Comparison of ENCODE assay signal across 29 cellular contexts in the genomic region with DNA sequence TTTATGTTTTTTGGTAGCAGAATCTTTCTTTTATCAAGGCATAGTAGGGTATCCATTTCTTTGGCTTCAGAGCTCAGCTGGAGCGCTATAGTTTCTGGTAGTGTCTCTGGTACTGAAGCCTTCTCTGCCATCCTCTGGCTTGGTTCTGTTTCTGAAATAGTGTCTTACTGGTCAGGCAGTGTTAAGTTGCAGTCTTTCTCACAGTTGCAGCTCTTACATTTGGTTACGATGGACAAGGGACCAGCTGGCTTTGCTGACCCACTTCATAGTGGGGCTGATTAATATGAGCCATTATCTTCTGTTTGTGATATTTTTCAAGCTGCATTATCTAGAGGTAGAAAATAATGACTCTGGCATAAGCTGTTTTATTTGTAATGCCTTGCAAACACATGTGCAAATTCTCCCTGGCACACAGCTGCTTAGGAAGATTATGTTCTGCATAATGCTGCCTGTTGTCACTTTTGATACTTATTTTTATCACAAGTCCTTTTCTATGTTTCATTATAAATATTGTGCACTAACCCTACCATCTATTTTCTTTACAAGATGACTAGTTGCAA.
DNase-seq lines count a peak whose midpoint lies in the region; ATAC-seq and TF ChIP-seq lines count a peak whose summit lies in the region.
"Had no signal": no experiment of that assay in that cellular context is flagged by ENCODE, and none has a peak within 500 bp of the region (broad histone marks: within the 10 kb centered on the region; RNA-seq: fewer than 3 reads in every experiment).

No MANE protein-coding gene starts in this region.

- no peaks in the 10 kb centered on the region for H3K79me2 ChIP-seq in SK-N-SH (ENCODE audit: insufficient read depth)

- H3K27ac ChIP-seq in SK-N-SH (ENCODE audit: low read depth in 2 of 2, low read length in 1 of 2) (peak overlapping the region in 1 of 2 experiments; percentile 90; a peak in 2 of 4 replicates), neuronal stem cell (replicated peaks; ENCODE audit: low read length) (no peak overlapping the region)
- H3K27ac ChIP-seq: breast epithelium, GM23248 had no signal

- no peaks in the 10 kb centered on the region for H3K27me3 ChIP-seq in SK-N-SH (ENCODE audit: insufficient read depth)
- no peaks in the 10 kb centered on the region for H3K27me3 ChIP-seq in neuronal stem cell (ENCODE audit: control insufficient read depth in 3 of 3, insufficient read depth in 3 of 3, low read depth in 1 of 3, low read length in 3 of 3)
- H3K27me3 ChIP-seq: BE2C, breast epithelium, tibial nerve had no signal

- POLR2A ChIA-PET in SK-N-SH (lab: Yijun Ruan, JAX): interaction anchor here (0.8 to 1.3 kb wide), 3 partner anchors 8 to 32 kb away, joined by 3 to 4 read pairs (median 3); no protein-coding TSS in a partner anchor
- POLR2A ChIA-PET in activated CD8-positive, alpha-beta T cell treated with anti-CD3 and anti-CD28 coated beads, Interleukin-2, amount 10 ng/mL, durations not matched to agents 7 days and 5 days (lab: Charles Lee): no interaction called here

- H3K4me1 ChIP-seq in SK-N-SH (ENCODE audit: control insufficient read depth in 1 of 2, insufficient read depth in 2 of 2, low read depth in 1 of 2, low read length in 1 of 2) (peaks cover 24 to 30% of the 10 kb centered on the region in 2 experiments; a peak in 3 of 4 replicates), neuronal stem cell (ENCODE audit: control insufficient read depth in 2 of 2, insufficient read depth in 1 of 2, low read depth in 1 of 2, low read length in 2 of 2) (peaks cover 16% of the 10 kb centered on the region in 2 donors)
- H3K4me1 ChIP-seq: breast epithelium had no signal

- H2AK5ac ChIP-seq in neuronal stem cell (ENCODE audit: low read depth, low read length): no peak overlapping the region

- CTCF ChIA-PET in SK-N-SH (lab: Yijun Ruan, JAX): interaction anchor here (1.0 to 2.3 kb wide), 4 partner anchors 47 to 130 kb away, joined by 3 to 7 read pairs (median 4); no protein-coding TSS in a partner anchor
- CTCF ChIA-PET in activated CD8-positive, alpha-beta T cell treated with anti-CD3 and anti-CD28 coated beads, Interleukin-2, amount 10 ng/mL, durations not matched to agents 7 days and 5 days (lab: Charles Lee): interaction anchor here (0.6 kb wide), 1 partner anchor 97 kb away, joined by 3 read pairs; no protein-coding TSS in a partner anchor

- TF ChIP-seq CTCF in SK-N-SH (IDR thresholded peaks at IDR 0.05) (no peak), nephron (IDR thresholded peaks at IDR 0.05; ENCODE audit: unreplicated experiment in 3 of 3) (no peak)

- no peak overlapping the region for H2BK5ac ChIP-seq in neuronal stem cell (ENCODE audit: low read length)

- H3K14ac ChIP-seq in neuronal stem cell (ENCODE audit: low read length): no peak overlapping the region

- H3K27ac Mint-ChIP-seq in nephron: peak overlapping the region; percentile 11 to 74 (median 17)
- H3K27ac Mint-ChIP-seq in activated CD8-positive, alpha-beta T cell treated with anti-CD3 and anti-CD28 coated beads, Interleukin-2, amount 10 ng/mL, durations not matched to agents 7 days and 5 days: no peak overlapping the region
- H3K27ac Mint-ChIP-seq: activated naive CD8-positive, alpha-beta T cell; activated T-helper 2 cell treated with anti-CD3 and anti-CD28 coated beads, Interferon-gamma antibody, Interleukin-2, Interleukin-4, amounts not matched to agents 10 μg/mL and 5 μg/mL and 100 μg/mL, durations not matched to agents 14 hours and 24 hours and 36 hours had no signal

- H4K20me1 ChIP-seq in SK-N-SH (ENCODE audit: insufficient read depth): no peaks in the 10 kb centered on the region

- H3K36me3 Mint-ChIP-seq in nephron (ENCODE audit: low read depth): no peaks in the 10 kb centered on the region
- peaks cover 7% of the 10 kb centered on the region for H3K36me3 Mint-ChIP-seq in activated CD8-positive, alpha-beta T cell treated with anti-CD3 and anti-CD28 coated beads, Interleukin-2, amount 10 ng/mL, durations not matched to agents 7 days and 5 days (ENCODE audit: low read depth)

- no peaks in the 10 kb centered on the region for H3K9me2 ChIP-seq in SK-N-SH

- H3K23ac ChIP-seq in neuronal stem cell (ENCODE audit: low read depth, low read length, poor library complexity): no peak overlapping the region

- TF ChIP-seq EP300 in SK-N-SH (IDR thresholded peaks at IDR 0.05; ENCODE audit: borderline replicate concordance in 1 of 2, low read depth in 1 of 2, low read length in 1 of 2): peak in 1 of 2 experiments; percentile 82; a peak in 2 of 4 replicates

- no peaks in the 10 kb centered on the region for H3K79me1 ChIP-seq in neuronal stem cell (ENCODE audit: low read depth, low read length)

- no peaks in the 10 kb centered on the region for H3K9me3 Mint-ChIP-seq in nephron
- no peaks in the 10 kb centered on the region for H3K9me3 Mint-ChIP-seq in activated CD8-positive, alpha-beta T cell treated with anti-CD3 and anti-CD28 coated beads, Interleukin-2, amount 10 ng/mL, durations not matched to agents 7 days and 5 days (ENCODE audit: insufficient read depth)
- H3K9me3 Mint-ChIP-seq: activated T-helper 2 cell treated with anti-CD3 and anti-CD28 coated beads, Interferon-gamma antibody, Interleukin-2, Interleukin-4, amounts not matched to agents 10 μg/mL and 5 μg/mL and 100 μg/mL, durations not matched to agents 14 hours and 24 hours and 36 hours; CD8-positive, alpha-beta memory T cell; neural crest cell had no signal

- H3K4me3 ChIP-seq in SK-N-SH (ENCODE audit: low read depth in 2 of 2, low read length in 1 of 2) (no peak overlapping the region), neuronal stem cell (ENCODE audit: low read length in 2 of 2) (no peak overlapping the region)
- H3K4me3 ChIP-seq: breast epithelium, GM23248, tibial nerve had no signal

- H4K8ac ChIP-seq in neuronal stem cell (ENCODE audit: low read depth, low read length): no peak overlapping the region

- H3K4me2 ChIP-seq in SK-N-SH: no peak overlapping the region
- H3K4me2 ChIP-seq in neuronal stem cell (ENCODE audit: insufficient read depth, low read length, poor library complexity, severe bottlenecking): no peak overlapping the region

- no peaks in the 10 kb centered on the region for H3K27me3 Mint-ChIP-seq in nephron (ENCODE audit: low read depth)
- H3K27me3 Mint-ChIP-seq in activated CD8-positive, alpha-beta T cell treated with anti-CD3 and anti-CD28 coated beads, Interleukin-2, amount 10 ng/mL, durations not matched to agents 7 days and 5 days (ENCODE audit: low read depth): no peaks in the 10 kb centered on the region
- H3K27me3 Mint-ChIP-seq: activated naive CD8-positive, alpha-beta T cell; CD8-positive, alpha-beta memory T cell had no signal

- DNase-seq in Ammon's horn (ENCODE audit: low spot score) (peak; percentile 22), G401 (ENCODE audit: low spot score) (peak; percentile 69), SK-N-SH (peak; percentile 59), H4 (ENCODE audit: low spot score) (no peak), neuronal stem cell (ENCODE audit: low spot score) (no peak)
- DNase-seq in activated CD8-positive, alpha-beta T cell treated with anti-CD3 and anti-CD28 coated beads, Interleukin-2, amount 10 ng/mL, durations not matched to agents 7 days and 5 days: no peak
- DNase-seq: ACHN; activated CD4-positive, alpha-beta T cell treated with anti-CD3 and anti-CD28 coated beads for 4 hours; activated CD8-positive, alpha-beta memory T cell treated with anti-CD3 and anti-CD28 coated beads for 24 hours; activated T-cell treated with anti-CD3 and anti-CD28 coated beads for 4 hours; BE2C; CD8-positive, alpha-beta memory T cell; effector CD4-positive, alpha-beta T cell; GM23248; Kasumi-1; MV-4-11; NCI-H1930; NCI-H524 treated with DMSO at 0.1 percent for 48 hours; Right ventricle myocardium superior; stimulated activated CD4-positive, alpha-beta T cell treated with anti-CD3 and anti-CD28 coated beads, Interleukin-12 subunit alpha, Interleukin-12 subunit beta, amount 100 ng/mL, for 4 hours; stimulated activated CD4-positive, alpha-beta T cell treated with anti-CD3 and anti-CD28 coated beads, Interleukin-4, amount 100 ng/mL, for 1 hour had no signal

- H2BK12ac ChIP-seq in neuronal stem cell (ENCODE audit: low read length): no peak overlapping the region

- no peak overlapping the region for H2AFZ ChIP-seq in SK-N-SH (ENCODE audit: low read depth)
- H2AFZ ChIP-seq in neuronal stem cell (ENCODE audit: low read length): no peak overlapping the region
- H2AFZ ChIP-seq: GM23248 had no signal

- in situ Hi-C loops in G401 (cut with HindIII; ENCODE audit: low sequenced_read_pairs): no loop called here

- no peak overlapping the region for H2BK15ac ChIP-seq in neuronal stem cell (ENCODE audit: low read length)

- no peak overlapping the region for H3K4ac ChIP-seq in neuronal stem cell (ENCODE audit: low read length)

- H3K4me1 Mint-ChIP-seq in nephron: peaks cover 66% of the 10 kb centered on the region
- H3K4me1 Mint-ChIP-seq in activated CD8-positive, alpha-beta T cell treated with anti-CD3 and anti-CD28 coated beads, Interleukin-2, amount 10 ng/mL, durations not matched to agents 7 days and 5 days (ENCODE audit: low read depth): peaks cover 3% of the 10 kb centered on the region

- H3K9ac ChIP-seq in SK-N-SH (no peak overlapping the region), neuronal stem cell (ENCODE audit: low read depth, low read length, poor library complexity) (no peak overlapping the region)
- H3K9ac ChIP-seq: GM23248 had no signal

- H3K36me3 ChIP-seq in SK-N-SH (replicated peaks in 1 of 2; ENCODE audit: control insufficient read depth in 1 of 2, insufficient read depth in 2 of 2, low read length in 1 of 2) (no peaks in the 10 kb centered on the region), neuronal stem cell (replicated peaks in 1 of 2; ENCODE audit: control insufficient read depth in 2 of 2, insufficient read depth in 2 of 2, low read length in 2 of 2) (no peaks in the 10 kb centered on the region)
- H3K36me3 ChIP-seq: BE2C, breast epithelium had no signal

- peak overlapping the region in 1 of 3 experiments; percentile 53 for H3K4me3 Mint-ChIP-seq in nephron
- H3K4me3 Mint-ChIP-seq in activated CD8-positive, alpha-beta T cell treated with anti-CD3 and anti-CD28 coated beads, Interleukin-2, amount 10 ng/mL, durations not matched to agents 7 days and 5 days: no peak overlapping the region
- H3K4me3 Mint-ChIP-seq: activated naive CD8-positive, alpha-beta T cell; CD8-positive, alpha-beta memory T cell; neural crest cell had no signal

- no peaks in the 10 kb centered on the region for H3K9me3 ChIP-seq in SK-N-SH
- H3K9me3 ChIP-seq in neuronal stem cell (replicated peaks in 1 of 2; ENCODE audit: control insufficient read depth in 2 of 2, insufficient read depth in 1 of 2, low read depth in 1 of 2, low read length in 2 of 2): no peaks in the 10 kb centered on the region
- H3K9me3 ChIP-seq: BE2C, breast epithelium, tibial nerve had no signal

- no peak for ATAC-seq in activated CD8-positive, alpha-beta T cell treated with anti-CD3 and anti-CD28 coated beads, Interleukin-2, amount 10 ng/mL, durations not matched to agents 7 days and 5 days
- ATAC-seq: Panc1, sciatic nerve had no signal

- TF ChIP-seq RAD21 in SK-N-SH (IDR thresholded peaks at IDR 0.05; ENCODE audit: low read length): peak; percentile 11

- no peak overlapping the region for H3K18ac ChIP-seq in neuronal stem cell (ENCODE audit: low read length)

- no peaks in the 10 kb centered on the region for H3F3A ChIP-seq in SK-N-SH (replicated peaks; ENCODE audit: insufficient read depth)

- H2BK120ac ChIP-seq in neuronal stem cell (ENCODE audit: low read depth, low read length): no peak overlapping the region

- H4K91ac ChIP-seq in neuronal stem cell (ENCODE audit: low read depth, low read length, poor library complexity): no peak overlapping the region

- 96% methylated on average over 2 of the region's 2 CpGs for WGBS in SK-N-SH (ENCODE audit: low lambda C conversion rate)
- no CpG with 5 or more reads among the region's 2 CpGs for WGBS in neuronal stem cell (ENCODE audit: extremely low coverage in 2 of 2, insufficient read length in 2 of 2, insufficient replicate concordance in 1 of 2), 2 donors

Comparison
In these comparisons a context has a peak if more than half of its experiments do, and no peak if none do; other contexts are left out.
1. DNase-seq: peak in Ammon's horn (single experiment), G401 (single experiment) and SK-N-SH (single experiment); none in H4 (single experiment), activated CD8-positive, alpha-beta T cell treated with anti-CD3 and anti-CD28 coated beads, Interleukin-2, amount 10 ng/mL, durations not matched to agents 7 days and 5 days (single experiment) and neuronal stem cell (single experiment).